Comparison of ENCODE assay signal across 24 cellular contexts in the genomic region with DNA sequence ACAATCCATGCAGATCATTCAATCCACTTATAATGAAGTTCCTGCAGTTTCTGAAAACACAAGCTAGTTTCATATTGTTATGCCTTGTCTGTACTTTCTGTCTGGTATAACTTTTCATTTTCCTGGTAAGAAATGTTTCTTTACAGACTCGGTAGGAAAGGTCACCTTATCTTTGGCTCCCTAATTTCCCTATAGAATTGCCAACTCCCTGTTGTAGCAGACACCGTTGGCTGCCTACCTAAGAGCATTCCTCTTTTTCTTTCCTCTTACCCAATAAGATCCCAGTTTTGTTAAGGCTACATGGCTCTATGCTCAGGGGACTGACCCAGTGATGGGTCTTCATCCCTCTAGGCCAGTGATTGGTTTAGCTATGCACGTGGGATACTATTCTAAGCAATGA. TPM values are rescaled to one million over a fixed set of nuclear protein-coding genes. Genes with fewer than 3 reads are reported as not detected.
DNase-seq lines count a peak whose midpoint lies in the region; ATAC-seq, FAIRE-seq and TF ChIP-seq lines count a peak whose summit lies in the region.
"Had no signal": no experiment of that assay in that cellular context is flagged by ENCODE, and none has a peak within 500 bp of the region (broad histone marks: within the 10 kb centered on the region; RNA-seq: fewer than 3 reads in every experiment).

No MANE protein-coding gene starts in this region.

- DNase-seq in activated CD4-positive, alpha-beta T cell treated with anti-CD3 and anti-CD28 coated beads, Interleukin-2, amount 10 ng/mL, durations not matched to agents 24 days and 14 days = no peak
- no peak for DNase-seq in activated CD4-positive, alpha-beta T cell treated with anti-CD3 and anti-CD28 coated beads, Interleukin-2, amount 10 ng/mL, durations not matched to agents 7 days and 5 days
- DNase-seq in GM23338 (ENCODE audit: low spot score) (no peak), endothelial cell of umbilical vein (ENCODE audit: low read depth, low spot score) (peak; percentile 73), stomach (no peak), KG1 (lab: John Stamatoyannopoulos, UW) (no peak), epidermal melanocyte (ENCODE audit: insufficient read length, low spot score) (no peak)
- DNase-seq: CD4-positive, CD25-positive, alpha-beta regulatory T cell; CD8-positive, alpha-beta T cell; DMS 273 treated with DMSO at 0.1 percent for 48 hours; DMS79; EL; GDM1; GM23248; H9 had no signal

- no TSS peak for BruUV-seq in endothelial cell of umbilical vein (replicated peaks; lab: Mats Ljungman, UMichigan)

- H3K4me2 ChIP-seq in GM23338 = no peak overlapping the region
- H3K4me2 ChIP-seq in endothelial cell of umbilical vein (ENCODE audit: insufficient read depth, low read length) = no peak overlapping the region
- H3K4me2 ChIP-seq: BLaER1 had no signal

- CTCF ChIA-PET in activated CD4-positive, alpha-beta T cell treated with anti-CD3 and anti-CD28 coated beads, Interleukin-2, amount 10 ng/mL, durations not matched to agents 7 days and 5 days (lab: Charles Lee) = interaction anchor here (1.0 to 1.6 kb wide), 4 partner anchors 15 to 196 kb away, joined by 3 to 4 read pairs (median 3); partner anchors contain the start of gene IL17B
- CTCF ChIA-PET in endothelial cell of umbilical vein (lab: Charles Lee) = interaction anchor here (1.1 to 1.4 kb wide), 2 partner anchors 10 to 136 kb away, joined by 3 to 6 read pairs; no protein-coding TSS in a partner anchor

- peak overlapping the region; percentile 12 for H3K27ac Mint-ChIP-seq in activated CD4-positive, alpha-beta T cell treated with anti-CD3 and anti-CD28 coated beads, Interleukin-2, amount 10 ng/mL, durations not matched to agents 24 days and 14 days
- H3K27ac Mint-ChIP-seq in activated CD4-positive, alpha-beta T cell treated with anti-CD3 and anti-CD28 coated beads, Interleukin-2, amount 10 ng/mL, durations not matched to agents 7 days and 5 days = no peak overlapping the region
- no peak overlapping the region for H3K27ac Mint-ChIP-seq in GM23338
- H3K27ac Mint-ChIP-seq: B cell; CD8-positive, alpha-beta T cell; H9 had no signal

- no peaks in the 10 kb centered on the region for H3F3A ChIP-seq in GM23338 (replicated peaks; ENCODE audit: low read depth)

- H3K36me3 ChIP-seq in GM23338 (ENCODE audit: insufficient read depth) (no peaks in the 10 kb centered on the region), endothelial cell of umbilical vein (ENCODE audit: control insufficient read depth in 2 of 2, extremely low read depth in 1 of 2, insufficient read depth in 2 of 2, low read length in 2 of 2) (no peaks in the 10 kb centered on the region), stomach (no peaks in the 10 kb centered on the region)
- H3K36me3 ChIP-seq: BLaER1 had no signal

- FAIRE-seq in endothelial cell of umbilical vein (lab: Jason Lieb, UNC) = no peak
- FAIRE-seq: A204.1, D721Med, GM12878, GM19239 had no signal

- no peak overlapping the region for H3K9ac ChIP-seq in endothelial cell of umbilical vein (replicated peaks; ENCODE audit: extremely low read depth, insufficient read depth, low read length)
- H3K9ac ChIP-seq: BLaER1, GM23248 had no signal

- ATAC-seq in GM23338 = no peak
- ATAC-seq: CD8-positive, alpha-beta T cell; HCT116 had no signal

- H3K4me1 Mint-ChIP-seq in activated CD4-positive, alpha-beta T cell treated with anti-CD3 and anti-CD28 coated beads, Interleukin-2, amount 10 ng/mL, durations not matched to agents 24 days and 14 days = peaks cover 20% of the 10 kb centered on the region
- peaks cover 12% of the 10 kb centered on the region for H3K4me1 Mint-ChIP-seq in activated CD4-positive, alpha-beta T cell treated with anti-CD3 and anti-CD28 coated beads, Interleukin-2, amount 10 ng/mL, durations not matched to agents 7 days and 5 days
- no peaks in the 10 kb centered on the region for H3K4me1 Mint-ChIP-seq in GM23338
- H3K4me1 Mint-ChIP-seq: B cell, H9 had no signal

- WGBS in stomach, 5 donors = 34 to 52% (median 42%) methylated on average over 3 of the region's 3 CpGs

- peaks cover 10% of the 10 kb centered on the region for H3K27me3 ChIP-seq in GM23338 (ENCODE audit: insufficient read depth)
- H3K27me3 ChIP-seq in endothelial cell of umbilical vein (ENCODE audit: control insufficient read depth in 2 of 2, insufficient read depth in 2 of 2, low read length in 2 of 2) = no peaks in the 10 kb centered on the region
- no peaks in the 10 kb centered on the region for H3K27me3 ChIP-seq in stomach

- dilution Hi-C loops in endothelial cell of umbilical vein (cut with MboI; ENCODE audit: extremely low pct_ligation_motif_present, low sequenced_read_pairs) = no loop called here

- TF ChIP-seq EP300 in stomach (IDR thresholded peaks at IDR 0.05) = no peak

- 0 out of 2 replicates have a peak overlapping the region, but pooled peaks have one; percentile 43 for H2AFZ ChIP-seq in GM23338
- peak overlapping the region; percentile 15 for H2AFZ ChIP-seq in endothelial cell of umbilical vein (ENCODE audit: low read depth, low read length)
- H2AFZ ChIP-seq: GM23248 had no signal

- H3K27me3 Mint-ChIP-seq in activated CD4-positive, alpha-beta T cell treated with anti-CD3 and anti-CD28 coated beads, Interleukin-2, amount 10 ng/mL, durations not matched to agents 24 days and 14 days = no peaks in the 10 kb centered on the region
- no peaks in the 10 kb centered on the region for H3K27me3 Mint-ChIP-seq in activated CD4-positive, alpha-beta T cell treated with anti-CD3 and anti-CD28 coated beads, Interleukin-2, amount 10 ng/mL, durations not matched to agents 7 days and 5 days
- H3K27me3 Mint-ChIP-seq in GM23338 (ENCODE audit: insufficient read depth, low read depth, poor library complexity) = peaks cover 6% of the 10 kb centered on the region
- H3K27me3 Mint-ChIP-seq: CD4-positive, CD25-positive, alpha-beta regulatory T cell had no signal

- H3K36me3 Mint-ChIP-seq in activated CD4-positive, alpha-beta T cell treated with anti-CD3 and anti-CD28 coated beads, Interleukin-2, amount 10 ng/mL, durations not matched to agents 24 days and 14 days (ENCODE audit: low read depth) = peaks cover 4% of the 10 kb centered on the region
- H3K36me3 Mint-ChIP-seq in activated CD4-positive, alpha-beta T cell treated with anti-CD3 and anti-CD28 coated beads, Interleukin-2, amount 10 ng/mL, durations not matched to agents 7 days and 5 days (ENCODE audit: low read depth) = peaks cover 6% of the 10 kb centered on the region
- no peaks in the 10 kb centered on the region for H3K36me3 Mint-ChIP-seq in GM23338 (ENCODE audit: low read depth)
- H3K36me3 Mint-ChIP-seq: CD4-positive, CD25-positive, alpha-beta regulatory T cell; CD8-positive, alpha-beta T cell had no signal

- no peaks in the 10 kb centered on the region for H3K9me3 Mint-ChIP-seq in activated CD4-positive, alpha-beta T cell treated with anti-CD3 and anti-CD28 coated beads, Interleukin-2, amount 10 ng/mL, durations not matched to agents 24 days and 14 days
- H3K9me3 Mint-ChIP-seq in activated CD4-positive, alpha-beta T cell treated with anti-CD3 and anti-CD28 coated beads, Interleukin-2, amount 10 ng/mL, durations not matched to agents 7 days and 5 days = peaks cover 3% of the 10 kb centered on the region
- no peaks in the 10 kb centered on the region for H3K9me3 Mint-ChIP-seq in GM23338
- H3K9me3 Mint-ChIP-seq: CD4-positive, CD25-positive, alpha-beta regulatory T cell; CD8-positive, alpha-beta T cell; H9 had no signal

- POLR2A ChIA-PET in activated CD4-positive, alpha-beta T cell treated with anti-CD3 and anti-CD28 coated beads, Interleukin-2, amount 10 ng/mL, durations not matched to agents 7 days and 5 days (lab: Charles Lee) = no interaction called here
- POLR2A ChIA-PET in endothelial cell of umbilical vein (lab: Charles Lee) = no interaction called here

- TF ChIP-seq CTCF in GM23338 (conservative IDR thresholded peaks at IDR 0.05; ENCODE audit: low read depth in 2 of 2) = no peak
- no peak for TF ChIP-seq CTCF in endothelial cell of umbilical vein (IDR thresholded peaks at IDR 0.05; ENCODE audit: extremely low read depth in 1 of 2, insufficient read depth in 1 of 2, low read depth in 1 of 2, low read length in 2 of 2)
- no peak for TF ChIP-seq CTCF in stomach (IDR thresholded peaks at IDR 0.05)

- H3K4me3 ChIP-seq in GM23338 (no peak overlapping the region), endothelial cell of umbilical vein (replicated peaks in 1 of 3; ENCODE audit: insufficient read depth in 1 of 3, low read depth in 1 of 3, low read length in 3 of 3) (no peak overlapping the region), stomach (no peak overlapping the region)
- H3K4me3 ChIP-seq: BLaER1, GM12878, GM23248 had no signal

- TF ChIP-seq POLR2A in endothelial cell of umbilical vein (IDR thresholded peaks at IDR 0.05; ENCODE audit: low read depth, low read length) = no peak
- TF ChIP-seq POLR2A in stomach (IDR thresholded peaks at IDR 0.05) = no peak

- no peaks in the 10 kb centered on the region for H3K79me2 ChIP-seq in GM23338 (replicated peaks; ENCODE audit: insufficient read depth)
- no peaks in the 10 kb centered on the region for H3K79me2 ChIP-seq in endothelial cell of umbilical vein (ENCODE audit: control insufficient read depth, insufficient read depth, low read length)

- no peaks in the 10 kb centered on the region for H3K9me2 ChIP-seq in GM23338 (ENCODE audit: insufficient read depth)

- H3K9me1 ChIP-seq in endothelial cell of umbilical vein (replicated peaks; ENCODE audit: control insufficient read depth, extremely low read depth, insufficient read depth, low read length) = no peaks in the 10 kb centered on the region

- H3K4me1 ChIP-seq in GM23338 (ENCODE audit: insufficient read depth) (no peaks in the 10 kb centered on the region), endothelial cell of umbilical vein (ENCODE audit: control insufficient read depth, extremely low read depth, insufficient read depth, low read length) (peaks cover under 1% of the 10 kb centered on the region), stomach (peaks cover 5 to 50% (median 34%) of the 10 kb centered on the region in 4 donors)
- H3K4me1 ChIP-seq: BLaER1 had no signal

- intact Hi-C loops in activated CD4-positive, alpha-beta T cell treated with anti-CD3 and anti-CD28 coated beads, Interleukin-2, amount 10 ng/mL, durations not matched to agents 24 days and 14 days (cut with micrococcal nuclease) = no loop called here
- intact Hi-C loops in endothelial cell of umbilical vein (cut with micrococcal nuclease) (no loop called here), stomach (cut with DNase I; ENCODE audit: low total_unique reads) (no loop called here)

- H4K20me1 ChIP-seq in GM23338 (replicated peaks; ENCODE audit: insufficient read depth) = no peaks in the 10 kb centered on the region
- H4K20me1 ChIP-seq in endothelial cell of umbilical vein (replicated peaks; ENCODE audit: control insufficient read depth, extremely low read depth, insufficient read depth, low read length) = no peaks in the 10 kb centered on the region
- H4K20me1 ChIP-seq: BLaER1 had no signal

- H3K27ac ChIP-seq in GM23338 (ENCODE audit: low read depth) (no peak overlapping the region), endothelial cell of umbilical vein (ENCODE audit: insufficient read depth, low read depth, low read length) (no peak overlapping the region), stomach (peak overlapping the region; percentile 50 to 80 (median 60))
- H3K27ac ChIP-seq: 22Rv1, BLaER1, C4-2B, GM23248 had no signal

- H3K4me3 Mint-ChIP-seq in activated CD4-positive, alpha-beta T cell treated with anti-CD3 and anti-CD28 coated beads, Interleukin-2, amount 10 ng/mL, durations not matched to agents 24 days and 14 days = no peak overlapping the region
- no peak overlapping the region for H3K4me3 Mint-ChIP-seq in activated CD4-positive, alpha-beta T cell treated with anti-CD3 and anti-CD28 coated beads, Interleukin-2, amount 10 ng/mL, durations not matched to agents 7 days and 5 days
- H3K4me3 Mint-ChIP-seq in GM23338 = no peak overlapping the region
- H3K4me3 Mint-ChIP-seq: B cell; CD4-positive, CD25-positive, alpha-beta regulatory T cell; CD8-positive, alpha-beta T cell; H9 had no signal

- no peaks in the 10 kb centered on the region for H3K9me3 ChIP-seq in endothelial cell of umbilical vein (replicated peaks; ENCODE audit: control insufficient read depth, insufficient read depth, low read length)
- H3K9me3 ChIP-seq in stomach = no peaks in the 10 kb centered on the region
- H3K9me3 ChIP-seq: BLaER1 had no signal

RNA-seq across cellular contexts. Expression of gene ARHGEF37, which starts 6.2 kb away (rescaled TPM):
- 1.5 and 1.8 TPM in 2 replicates for total RNA-seq in activated CD4-positive, alpha-beta T cell treated with anti-CD3 and anti-CD28 coated beads, Interleukin-2, amount 10 ng/mL, durations not matched to agents 24 days and 14 days
- under 1 TPM; 0.37 to 0.52 TPM for total RNA-seq in activated CD4-positive, alpha-beta T cell treated with anti-CD3 and anti-CD28 coated beads, Interleukin-2, amount 10 ng/mL, durations not matched to agents 7 days and 5 days
- 0.12 and 0.14 TPM in 2 replicates for total RNA-seq in GM23338 (2014; rRNA removed; shearing (Covaris generic))
- polyA plus RNA-seq in GM23338 (2016; fragmentation: Nextera tagmentation; extraction: Ambion mirVana) (0.78 and 0.79 TPM in 2 replicates), endothelial cell of umbilical vein (4.4 and 4.9 TPM in 2 replicates), stomach (10 to 100 TPM in 1 of 3 donors, 1 to 10 TPM in 2; 8.0 to 15.1 (median 9.3) TPM)
- total RNA-seq in endothelial cell of umbilical vein (7.0 and 7.1 TPM in 2 replicates), stomach (10 to 100 TPM; 21.3 to 64.2 (median 25.7) TPM)
- 3.6 and 4.3 TPM in 2 replicates for polyA plus RNA-seq in endothelial cell of umbilical vein (2011; cell fraction: cytosol; rRNA removed)
- polyA plus RNA-seq in endothelial cell of umbilical vein (2011; cell fraction: nucleus; rRNA removed) = 9.7 and 10.3 TPM in 2 replicates
- polyA plus RNA-seq in endothelial cell of umbilical vein (2012) = 2.7 and 3.2 TPM in 2 replicates
- polyA minus RNA-seq in endothelial cell of umbilical vein = 7.5 and 7.6 TPM in 2 replicates
- polyA minus RNA-seq in endothelial cell of umbilical vein (2011; cell fraction: cytosol; rRNA and poly(A)+ RNA removed) = not detected
- 6.9 and 7.0 TPM in 2 replicates for polyA minus RNA-seq in endothelial cell of umbilical vein (2011; cell fraction: nucleus; rRNA and poly(A)+ RNA removed)
- total RNA-seq: CD8-positive, alpha-beta T cell had no signal

RNA-seq across cellular contexts. Expression of gene CSNK1A1, which starts 23.9 kb away (rescaled TPM):
- total RNA-seq in activated CD4-positive, alpha-beta T cell treated with anti-CD3 and anti-CD28 coated beads, Interleukin-2, amount 10 ng/mL, durations not matched to agents 24 days and 14 days = 175 TPM in 2 replicates
- total RNA-seq in activated CD4-positive, alpha-beta T cell treated with anti-CD3 and anti-CD28 coated beads, Interleukin-2, amount 10 ng/mL, durations not matched to agents 7 days and 5 days = 100 to 1,000 TPM; 164 to 199 TPM
- total RNA-seq in GM23338 (2014; rRNA removed; shearing (Covaris generic)) = 233 and 235 TPM in 2 replicates
- 110 and 114 TPM in 2 replicates for polyA plus RNA-seq in GM23338 (2016; fragmentation: Nextera tagmentation; extraction: Ambion mirVana)
- total RNA-seq in endothelial cell of umbilical vein = 253 and 259 TPM in 2 replicates
- 69.7 and 74.1 TPM in 2 replicates for polyA plus RNA-seq in endothelial cell of umbilical vein
- polyA plus RNA-seq in endothelial cell of umbilical vein (2011; cell fraction: cytosol; rRNA removed) = 94.2 and 105 TPM in 2 replicates
- polyA plus RNA-seq in endothelial cell of umbilical vein (2011; cell fraction: nucleus; rRNA removed) = 104 and 117 TPM in 2 replicates
- 128 and 160 TPM in 2 replicates for polyA plus RNA-seq in endothelial cell of umbilical vein (2012)
- polyA minus RNA-seq in endothelial cell of umbilical vein = 242 and 250 TPM in 2 replicates
- 114 TPM for polyA minus RNA-seq in endothelial cell of umbilical vein (2011; cell fraction: cytosol; rRNA and poly(A)+ RNA removed)
- polyA minus RNA-seq in endothelial cell of umbilical vein (2011; cell fraction: nucleus; rRNA and poly(A)+ RNA removed) = 153 and 171 TPM in 2 replicates
- total RNA-seq in stomach = 100 to 1,000 TPM; 171 to 408 (median 217) TPM
- polyA plus RNA-seq in stomach = 10 to 100 TPM; 60.5 to 95.5 (median 74.8) TPM

Comparison
In these comparisons a context has a peak if more than half of its experiments do, and no peak if none do; other contexts are left out.
1. H3K27ac ChIP-seq: peak in stomach (5 of 5); none in GM23338 (single experiment) and endothelial cell of umbilical vein (single experiment).